Comparison of ENCODE assay signal across 22 cellular contexts in genomic region chr17:73492125-73492801, GRCh38.
DNase-seq lines count a peak whose midpoint lies in the region; ATAC-seq and TF ChIP-seq lines count a peak whose summit lies in the region.
"Had no signal": no experiment of that assay in that cellular context is flagged by ENCODE, and none has a peak within 500 bp of the region (broad histone marks: within the 10 kb centered on the region; RNA-seq: fewer than 3 reads in every experiment).

No MANE protein-coding gene starts in this region.

- CTCF ChIA-PET in HEK293 (lab: Yijun Ruan, JAX) (interaction anchor here (0.6 to 1.0 kb wide), 2 partner anchors 12 to 684 kb away, joined by 3 read pairs; no protein-coding TSS in a partner anchor), WTC11 (lab: Charles Lee) (interaction anchor here (0.6 to 1.5 kb wide), 4 partner anchors 13 to 122 kb away, joined by 3 to 8 read pairs (median 4); no protein-coding TSS in a partner anchor)
- CTCF ChIA-PET in naive thymus-derived CD4-positive, alpha-beta T cell (lab: Charles Lee) = no interaction called here

- H3K36me3 ChIP-seq in BLaER1 (peaks cover under 1% of the 10 kb centered on the region; the same call in 1 of the 2 replicates), HEK293 (ENCODE audit: control insufficient read depth in 2 of 2, insufficient read depth in 1 of 2, low read length in 2 of 2) (no peaks in the 10 kb centered on the region), mucosa of descending colon (ENCODE audit: low read depth) (no peaks in the 10 kb centered on the region)
- no peaks in the 10 kb centered on the region for H3K36me3 ChIP-seq in naive thymus-derived CD4-positive, alpha-beta T cell (ENCODE audit: control insufficient read depth in 2 of 3, insufficient read depth in 3 of 3, low read length in 3 of 3)
- H3K36me3 ChIP-seq: left ventricle myocardium inferior, transverse colon had no signal

- POLR2A ChIA-PET in HEK293 (lab: Yijun Ruan, JAX) (no interaction called here), WTC11 (lab: Charles Lee) (interaction anchor here (0.9 kb wide), 1 partner anchor 75 kb away, joined by 3 read pairs; no protein-coding TSS in a partner anchor)
- POLR2A ChIA-PET in naive thymus-derived CD4-positive, alpha-beta T cell (lab: Charles Lee) = no interaction called here

- no peak for TF ChIP-seq CTCF in HEK293 (tag by site-specific recombination; IDR thresholded peaks at IDR 0.05)
- no peak for TF ChIP-seq CTCF in WTC11 (IDR thresholded peaks at IDR 0.05)
- no peak for TF ChIP-seq CTCF in neural crest cell (conservative IDR thresholded peaks at IDR 0.05)
- no peak for TF ChIP-seq CTCF in mucosa of descending colon (IDR thresholded peaks at IDR 0.05)

- H3K9ac ChIP-seq in BLaER1 = no peak overlapping the region

- H3K4me1 ChIP-seq in BLaER1 = peaks cover 34% of the 10 kb centered on the region
- H3K4me1 ChIP-seq in HEK293 (ENCODE audit: control insufficient read depth, insufficient read depth, low read length) = peaks cover 13% of the 10 kb centered on the region
- H3K4me1 ChIP-seq in naive thymus-derived CD4-positive, alpha-beta T cell (ENCODE audit: control insufficient read depth in 2 of 2, insufficient read depth in 2 of 2, low read length in 2 of 2) = no peaks in the 10 kb centered on the region
- H3K4me1 ChIP-seq in mucosa of descending colon (ENCODE audit: low read depth) = no peaks in the 10 kb centered on the region
- H3K4me1 ChIP-seq: left ventricle myocardium inferior, transverse colon had no signal

- H3K27ac ChIP-seq in BLaER1 = no peak overlapping the region
- H3K27ac ChIP-seq in HEK293 (ENCODE audit: extremely low read depth, low read depth, low read length) = no peak overlapping the region
- H3K27ac ChIP-seq in naive thymus-derived CD4-positive, alpha-beta T cell (ENCODE audit: low read depth, low read length) = no peak overlapping the region
- H3K27ac ChIP-seq: left ventricle myocardium inferior, RWPE1, transverse colon had no signal

- H3K27me3 ChIP-seq in BLaER1 = no peaks in the 10 kb centered on the region
- H3K27me3 ChIP-seq in naive thymus-derived CD4-positive, alpha-beta T cell (ENCODE audit: control insufficient read depth in 2 of 2, insufficient read depth in 2 of 2, low read length in 2 of 2) = no peaks in the 10 kb centered on the region
- H3K27me3 ChIP-seq: transverse colon had no signal

- no peaks in the 10 kb centered on the region for H3K9me3 Mint-ChIP-seq in WTC11
- H3K9me3 Mint-ChIP-seq in neural crest cell = no peaks in the 10 kb centered on the region
- H3K9me3 Mint-ChIP-seq in naive thymus-derived CD4-positive, alpha-beta T cell = peaks cover 0 to 2% (median 0%) of the 10 kb centered on the region in 11 donors
- H3K9me3 Mint-ChIP-seq: central memory CD8-positive, alpha-beta T cell; dendritic cell treated with granulocyte-macrophage colony-stimulating factor and Interleukin-4, amounts not matched to agents 40 ng/mL and 50 ng/mL, for 4 days; naive B cell; stimulated activated effector memory CD8-positive, alpha-beta T cell treated with anti-CD3 and anti-CD28 coated beads, Interleukin-12 subunit alpha, Interleukin-12 subunit beta, amount 100 ng/mL, for 72 hours had no signal

- H3K36me3 Mint-ChIP-seq in WTC11 (no peaks in the 10 kb centered on the region), neural crest cell (ENCODE audit: low read depth) (no peaks in the 10 kb centered on the region)
- peaks cover 0 to 7% (median 0%) of the 10 kb centered on the region in 5 donors for H3K36me3 Mint-ChIP-seq in naive thymus-derived CD4-positive, alpha-beta T cell
- H3K36me3 Mint-ChIP-seq: stimulated activated effector memory CD8-positive, alpha-beta T cell treated with anti-CD3 and anti-CD28 coated beads, Interleukin-12 subunit alpha, Interleukin-12 subunit beta, amount 100 ng/mL, for 72 hours had no signal

- no peaks in the 10 kb centered on the region for H3K9me3 ChIP-seq in BLaER1
- H3K9me3 ChIP-seq in HEK293 (ENCODE audit: control insufficient read depth, insufficient read depth, low read depth, low read length) = no peaks in the 10 kb centered on the region
- no peaks in the 10 kb centered on the region for H3K9me3 ChIP-seq in naive thymus-derived CD4-positive, alpha-beta T cell (ENCODE audit: control insufficient read depth in 2 of 3, low read length in 3 of 3)
- H3K9me3 ChIP-seq in mucosa of descending colon = no peaks in the 10 kb centered on the region
- H3K9me3 ChIP-seq: left ventricle myocardium inferior, transverse colon had no signal

- H3K27ac Mint-ChIP-seq in WTC11 (peak overlapping the region; percentile 76), neural crest cell (ENCODE audit: unreplicated experiment) (no peak overlapping the region)
- no peak overlapping the region for H3K27ac Mint-ChIP-seq in naive thymus-derived CD4-positive, alpha-beta T cell
- H3K27ac Mint-ChIP-seq: dendritic cell treated with granulocyte-macrophage colony-stimulating factor and Interleukin-4, amounts not matched to agents 40 ng/mL and 50 ng/mL, for 4 days; HFFc6; stimulated activated effector memory CD8-positive, alpha-beta T cell treated with anti-CD3 and anti-CD28 coated beads, Interleukin-12 subunit alpha, Interleukin-12 subunit beta, amount 100 ng/mL, for 72 hours; T-helper 17 cell had no signal

- H3K4me2 ChIP-seq in BLaER1 = peak overlapping the region; percentile 29

- DNase-seq in WTC11 (ENCODE audit: low spot score) (no peak), neural crest cell (ENCODE audit: low read depth, low spot score) (no peak), NCI-H2227 (lab: John Stamatoyannopoulos, UW; ENCODE audit: unreplicated experiment) (no peak), mucosa of descending colon (no peak)
- no peak for DNase-seq in naive thymus-derived CD4-positive, alpha-beta T cell
- DNase-seq: activated CD4-positive, alpha-beta T cell treated with anti-CD3 and anti-CD28 coated beads, Interleukin-2, amount 50 U/mL, for 48 hours; activated naive CD4-positive, alpha-beta T cell treated with Interleukin-2 at 50 U/mL for 16 hours; C1 segment of cervical spinal cord; HFFc6; left ventricle myocardium inferior; naive B cell; NCI-H226; T-helper 17 cell; transverse colon had no signal

- peak; percentile 15 for ATAC-seq in WTC11
- ATAC-seq in naive thymus-derived CD4-positive, alpha-beta T cell = no peak
- no peak for ATAC-seq in mucosa of descending colon
- ATAC-seq: activated CD4-positive, CD25-positive, alpha-beta regulatory T cell treated with anti-CD3 and anti-CD28 coated beads, Interleukin-2, amount 50 U/mL, for 24 hours; K562; stimulated activated effector memory CD8-positive, alpha-beta T cell treated with anti-CD3 and anti-CD28 coated beads, Interleukin-12 subunit alpha, Interleukin-12 subunit beta, amount 100 ng/mL, for 72 hours; T-helper 17 cell had no signal

- H3K27me3 Mint-ChIP-seq in WTC11 (ENCODE audit: low read depth) (no peaks in the 10 kb centered on the region; the same call in 1 of the 2 replicates), neural crest cell (ENCODE audit: low read depth) (no peaks in the 10 kb centered on the region)
- H3K27me3 Mint-ChIP-seq in naive thymus-derived CD4-positive, alpha-beta T cell = peaks cover 0 to 1% (median 0%) of the 10 kb centered on the region in 5 donors
- H3K27me3 Mint-ChIP-seq: dendritic cell treated with granulocyte-macrophage colony-stimulating factor and Interleukin-4, amounts not matched to agents 40 ng/mL and 50 ng/mL, for 4 days; naive B cell had no signal

- H3K4me1 Mint-ChIP-seq in WTC11 (peaks cover 72% of the 10 kb centered on the region), neural crest cell (peaks cover 50% of the 10 kb centered on the region)
- H3K4me1 Mint-ChIP-seq in naive thymus-derived CD4-positive, alpha-beta T cell = peaks cover 0 to 6% (median 0%) of the 10 kb centered on the region in 7 donors
- H3K4me1 Mint-ChIP-seq: central memory CD8-positive, alpha-beta T cell; stimulated activated effector memory CD8-positive, alpha-beta T cell treated with anti-CD3 and anti-CD28 coated beads, Interleukin-12 subunit alpha, Interleukin-12 subunit beta, amount 100 ng/mL, for 72 hours; T-helper 17 cell had no signal

- H4K20me1 ChIP-seq in BLaER1 = peaks cover 56% of the 10 kb centered on the region; the same call in 1 of the 2 replicates

- no peak overlapping the region for H3K4me3 ChIP-seq in BLaER1
- no peak overlapping the region for H3K4me3 ChIP-seq in HEK293 (ENCODE audit: low read depth, low read length)
- H3K4me3 ChIP-seq in naive thymus-derived CD4-positive, alpha-beta T cell (ENCODE audit: low read length) = no peak overlapping the region
- H3K4me3 ChIP-seq in mucosa of descending colon = no peak overlapping the region
- H3K4me3 ChIP-seq: K562, left ventricle myocardium inferior, transverse colon had no signal

- intact Hi-C loops in naive thymus-derived CD4-positive, alpha-beta T cell (cut with micrococcal nuclease) = no loop called here
- intact Hi-C loops in mucosa of descending colon (cut with DNase I, micrococcal nuclease) = no loop called here

- no peak overlapping the region for H3K4me3 Mint-ChIP-seq in WTC11
- peak overlapping the region; percentile 27 for H3K4me3 Mint-ChIP-seq in neural crest cell
- no peak overlapping the region for H3K4me3 Mint-ChIP-seq in naive thymus-derived CD4-positive, alpha-beta T cell
- H3K4me3 Mint-ChIP-seq: central memory CD8-positive, alpha-beta T cell; dendritic cell treated with granulocyte-macrophage colony-stimulating factor and Interleukin-4, amounts not matched to agents 40 ng/mL and 50 ng/mL, for 4 days; HFFc6; naive B cell; stimulated activated effector memory CD8-positive, alpha-beta T cell treated with anti-CD3 and anti-CD28 coated beads, Interleukin-12 subunit alpha, Interleukin-12 subunit beta, amount 100 ng/mL, for 72 hours; T-helper 17 cell had no signal

TF ChIP-seq in HEK293, 187 proteins besides CTCF, POLR2A, EP300 and RAD21 (continues in another document):
- TF ChIP-seq ZNF423 (tag by site-specific recombination; IDR thresholded peaks at IDR 0.05) (no peak), KLF1 (tag by site-specific recombination; IDR thresholded peaks at IDR 0.05) (no peak)

TF ChIP-seq in WTC11, 78 proteins besides CTCF, POLR2A, EP300 and RAD21 (continues in another document):
- TF ChIP-seq ZNF416 (CRISPR knock-in tag; IDR thresholded peaks at IDR 0.05) (no peak), ZNF425 (CRISPR knock-in tag; conservative IDR thresholded peaks at IDR 0.05) (no peak)
